In the genomic region with DNA sequence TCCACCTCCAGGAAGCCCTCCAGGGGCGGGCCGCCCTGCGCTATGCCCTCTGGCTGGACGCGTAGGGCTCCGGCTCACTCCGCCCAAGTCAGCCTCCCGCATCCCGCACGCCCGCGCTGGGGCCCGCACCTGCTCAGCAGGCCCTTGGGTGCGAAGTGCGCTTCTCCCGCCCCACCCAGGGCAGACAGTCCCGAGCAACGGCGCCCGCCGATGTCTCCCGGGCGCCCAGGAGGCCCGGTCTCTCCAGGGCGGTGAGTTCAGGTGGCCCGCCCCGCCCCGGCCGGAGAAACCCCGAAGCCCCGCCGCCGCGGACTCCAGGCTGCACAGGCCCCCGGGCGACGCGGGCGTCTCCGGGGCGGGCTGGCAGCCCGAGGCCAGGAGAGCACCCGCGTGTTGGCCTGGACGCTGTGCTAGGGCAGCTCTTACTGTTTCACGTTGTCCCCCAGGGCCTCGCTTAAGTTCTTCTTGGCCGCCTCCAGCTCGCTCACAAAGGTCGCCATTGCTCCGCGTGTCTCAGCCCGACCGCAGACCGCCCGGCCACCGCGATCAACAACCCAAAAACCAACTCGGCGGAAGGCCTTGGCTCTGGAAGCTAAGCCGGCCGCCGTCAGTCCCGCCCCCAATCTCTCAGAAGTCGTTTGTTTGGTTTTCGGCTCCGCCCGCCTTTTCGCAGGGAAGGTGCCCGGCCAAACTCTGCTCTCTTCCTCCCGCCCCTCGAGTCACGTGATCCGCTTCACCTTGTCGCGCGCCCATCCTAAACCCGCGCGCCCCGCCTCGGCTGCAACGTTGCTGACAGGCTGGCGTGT, we compare ENCODE assay signal across 8 cellular contexts. TPM values are rescaled to one million over a fixed set of nuclear protein-coding genes. Genes with fewer than 3 reads are reported as not detected.
DNase-seq lines count a peak whose midpoint lies in the region; ATAC-seq and TF ChIP-seq lines count a peak whose summit lies in the region.

TADA1 (minus strand) TSS at position 531 of the 806 bp plus-strand sequence; CDS start at position 500, 31 bp downstream.

- H3K9me3 ChIP-seq in thoracic aorta: no peaks in the 10 kb centered on the region

- DNase-seq in GM10266 (ENCODE audit: extremely low spot score): peak; percentile 95
- DNase-seq in NCI-H1105 (lab: John Stamatoyannopoulos, UW): peak; percentile 99
- peak; percentile 100 for DNase-seq in SKM-1 treated with dmso at 0.1 percent for 144 hours (lab: John Stamatoyannopoulos, UW; ENCODE audit: unreplicated experiment)
- DNase-seq in glomerular visceral epithelial cell (ENCODE audit: extremely low spot score): peak; percentile 99
- peak; percentile 94 for DNase-seq in omental fat pad (ENCODE audit: low spot score)
- DNase-seq in thoracic aorta (ENCODE audit: low spot score): peak; percentile 98

- TF ChIP-seq CTCF in GM10266 (IDR thresholded peaks at IDR 0.05; ENCODE audit: control insufficient read depth, insufficient read depth, low read depth, missing control alignments): peak; percentile 36
- no peak for TF ChIP-seq CTCF in omental fat pad (IDR thresholded peaks at IDR 0.05)
- no peak for TF ChIP-seq CTCF in thoracic aorta (IDR thresholded peaks at IDR 0.05)

- H3K36me3 Mint-ChIP-seq in activated naive CD8-positive, alpha-beta T cell: peaks cover 4% of the 10 kb centered on the region

- H3K4me1 ChIP-seq in thoracic aorta (ENCODE audit: control insufficient read depth in 1 of 2, low read depth in 2 of 2): peaks cover 0 to 32% of the 10 kb centered on the region in 2 donors

- H3K27me3 Mint-ChIP-seq in activated naive CD8-positive, alpha-beta T cell: no peaks in the 10 kb centered on the region

- H3K4me1 Mint-ChIP-seq in activated naive CD8-positive, alpha-beta T cell (ENCODE audit: low read depth): peaks cover 50% of the 10 kb centered on the region

- peak within 1 kb of the TSS; percentile 80 to 92 for H3K27ac ChIP-seq in thoracic aorta

- ATAC-seq in HG02623 (IDR thresholded peaks at IDR 0.05; ENCODE audit: unreplicated experiment) (peak; percentile 91), omental fat pad (ENCODE audit: low FRiP score) (peak; percentile 97), thoracic aorta (ENCODE audit: insufficient number of reproducible peaks, low FRiP score, low read depth) (peak; percentile 100)

- H3K4me3 Mint-ChIP-seq in activated naive CD8-positive, alpha-beta T cell: peak within 1 kb of the TSS; percentile 98

- no peaks in the 10 kb centered on the region for H3K9me3 Mint-ChIP-seq in activated naive CD8-positive, alpha-beta T cell (ENCODE audit: low read depth)

- no peaks in the 10 kb centered on the region for H3K27me3 ChIP-seq in thoracic aorta (replicated peaks; ENCODE audit: insufficient read depth)

- no peaks in the 10 kb centered on the region for H3K36me3 ChIP-seq in thoracic aorta

- peak within 1 kb of the TSS; percentile 98 for H3K4me3 ChIP-seq in thoracic aorta

- peak within 1 kb of the TSS; percentile 99 for H3K27ac Mint-ChIP-seq in activated naive CD8-positive, alpha-beta T cell

RNA-seq across cellular contexts. Expression of gene TADA1, which starts in this region (rescaled TPM):
- 1 to 10 TPM; 5.9 to 8.7 (median 6.8) TPM for total RNA-seq in omental fat pad
- 1 to 10 TPM; 5.7 to 6.5 TPM for total RNA-seq in thoracic aorta

Comparison
In these comparisons a context has a peak if more than half of its experiments do, and no peak if none do; other contexts are left out.
1. Peak in every context shown above with its lines: DNase-seq, ATAC-seq, H3K4me3 ChIP-seq and H3K27ac ChIP-seq.